In the genomic region with DNA sequence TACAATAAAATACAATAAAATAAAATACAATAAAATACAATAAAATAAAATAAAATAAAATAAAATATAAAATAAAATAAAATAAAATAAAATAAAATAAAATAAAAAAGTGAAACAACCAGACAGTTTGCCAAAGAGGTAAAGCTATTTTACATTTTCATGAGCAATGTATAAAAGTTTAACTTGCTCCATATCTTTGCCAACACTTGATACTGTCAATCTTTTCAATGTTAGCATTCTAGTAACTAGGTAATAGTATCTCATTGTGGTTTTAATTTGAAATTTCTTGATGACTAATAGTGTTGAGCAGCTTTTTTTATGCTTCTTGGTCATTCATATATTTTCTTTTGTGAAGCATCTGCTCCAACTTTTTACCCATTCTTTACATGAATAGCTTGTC, we compare ENCODE assay signal across 1 cellular context.
TF ChIP-seq lines count a peak whose summit lies in the region.

No MANE protein-coding gene starts in this region.

TF ChIP-seq in HEK293, 187 proteins besides CTCF, POLR2A, EP300 and RAD21:
- TF ChIP-seq, protein P1, sequence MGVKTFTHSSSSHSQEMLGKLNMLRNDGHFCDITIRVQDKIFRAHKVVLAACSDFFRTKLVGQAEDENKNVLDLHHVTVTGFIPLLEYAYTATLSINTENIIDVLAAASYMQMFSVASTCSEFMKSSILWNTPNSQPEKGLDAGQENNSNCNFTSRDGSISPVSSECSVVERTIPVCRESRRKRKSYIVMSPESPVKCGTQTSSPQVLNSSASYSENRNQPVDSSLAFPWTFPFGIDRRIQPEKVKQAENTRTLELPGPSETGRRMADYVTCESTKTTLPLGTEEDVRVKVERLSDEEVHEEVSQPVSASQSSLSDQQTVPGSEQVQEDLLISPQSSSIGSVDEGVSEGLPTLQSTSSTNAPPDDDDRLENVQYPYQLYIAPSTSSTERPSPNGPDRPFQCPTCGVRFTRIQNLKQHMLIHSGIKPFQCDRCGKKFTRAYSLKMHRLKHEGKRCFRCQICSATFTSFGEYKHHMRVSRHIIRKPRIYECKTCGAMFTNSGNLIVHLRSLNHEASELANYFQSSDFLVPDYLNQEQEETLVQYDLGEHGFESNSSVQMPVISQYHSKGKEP (tag by site-specific recombination; IDR thresholded peaks at IDR 0.05) = no peak
- TF ChIP-seq ZNF664 (tag by site-specific recombination; IDR thresholded peaks at IDR 0.05) = peak; percentile 71; the same call in 1 of the 2 replicates
- peak; percentile 94 for TF ChIP-seq ZNF184 (tag by site-specific recombination; IDR thresholded peaks at IDR 0.05)
